In the genomic region with DNA sequence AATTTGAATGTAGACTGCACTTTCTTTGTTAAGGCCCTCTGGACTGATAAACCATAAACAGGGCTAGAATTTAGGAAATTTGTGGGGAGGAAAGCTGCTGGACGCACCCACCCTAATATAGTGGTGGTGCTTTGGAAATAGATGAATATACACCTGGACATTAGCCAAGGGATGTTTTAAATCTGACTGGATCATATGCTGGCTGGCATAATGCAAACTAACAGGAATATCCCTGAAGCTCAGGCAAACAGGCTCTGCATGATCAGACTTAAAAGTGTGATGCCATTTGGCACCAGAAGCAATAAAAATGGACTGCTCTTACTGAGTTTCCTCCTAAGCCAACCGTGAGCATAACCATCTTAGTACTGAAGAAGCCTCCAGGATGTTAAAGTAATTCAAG, we compare ENCODE assay signal across 17 cellular contexts.
DNase-seq lines count a peak whose midpoint lies in the region; ATAC-seq and TF ChIP-seq lines count a peak whose summit lies in the region.
"Had no signal": no experiment of that assay in that cellular context is flagged by ENCODE, and none has a peak within 500 bp of the region (broad histone marks: within the 10 kb centered on the region; RNA-seq: fewer than 3 reads in every experiment).

No MANE protein-coding gene starts in this region.

- dilution Hi-C loops in mammary epithelial cell (cut with HindIII; ENCODE audit: low sequenced_read_pairs): no loop called here

- no peak overlapping the region for H3K4me2 ChIP-seq in mammary epithelial cell (ENCODE audit: insufficient read depth, low read depth, low read length)
- no peak overlapping the region for H3K4me2 ChIP-seq in OCI-LY7 (ENCODE audit: low read length)
- H3K4me2 ChIP-seq: GM23338 had no signal

- 76% methylated on average over 2 of the region's 2 CpGs for WGBS in mammary epithelial cell (ENCODE audit: low coverage, missing lambda C conversion rate)

- POLR2A ChIA-PET in OCI-LY7 (lab: Charles Lee): interaction anchor here (1.0 kb wide), 1 partner anchor 12 kb away, joined by 3 read pairs; no protein-coding TSS in a partner anchor

- H4K20me1 ChIP-seq in mammary epithelial cell (ENCODE audit: insufficient read depth, low read length): no peaks in the 10 kb centered on the region
- no peaks in the 10 kb centered on the region for H4K20me1 ChIP-seq in OCI-LY7 (ENCODE audit: insufficient read depth, low read length)

- in situ Hi-C loops in mammary epithelial cell (cut with MboI; ENCODE audit: low sequenced_read_pairs in 2 of 2): no loop called here

- H3K9ac ChIP-seq in mammary epithelial cell (ENCODE audit: insufficient read depth, low read length): no peak overlapping the region

- H3K27ac ChIP-seq in ACC112 (ENCODE audit: low read depth, low read length) (peak overlapping the region; percentile 91), mammary epithelial cell (ENCODE audit: insufficient read depth, low read depth, low read length) (no peak overlapping the region), OCI-LY7 (ENCODE audit: low read depth, low read length, poor library complexity, severe bottlenecking) (no peak overlapping the region)

- H3K9me3 ChIP-seq in mammary epithelial cell (replicated peaks; ENCODE audit: insufficient read depth, low read length) (no peaks in the 10 kb centered on the region), OCI-LY7 (ENCODE audit: low read length) (no peaks in the 10 kb centered on the region)

- ATAC-seq in GM21619 (IDR thresholded peaks at IDR 0.05; ENCODE audit: unreplicated experiment): no peak
- ATAC-seq: GM23338 had no signal

- H3K79me2 ChIP-seq in ACC112 (ENCODE audit: control insufficient read depth, insufficient read depth, low read length, unreplicated experiment) (no peaks in the 10 kb centered on the region), mammary epithelial cell (ENCODE audit: insufficient read depth, low read length) (no peaks in the 10 kb centered on the region), OCI-LY7 (ENCODE audit: insufficient read depth, low read depth, low read length) (no peaks in the 10 kb centered on the region)

- CTCF ChIA-PET in mammary epithelial cell (lab: Charles Lee; ENCODE audit: low non-redundant PET) (no interaction called here), OCI-LY7 (lab: Charles Lee; ENCODE audit: unreplicated experiment) (no interaction called here)

- H2AFZ ChIP-seq in ACC112 (ENCODE audit: low read length, unreplicated experiment): peak overlapping the region; percentile 10
- no peak overlapping the region for H2AFZ ChIP-seq in mammary epithelial cell (ENCODE audit: low read depth, low read length)
- no peak overlapping the region for H2AFZ ChIP-seq in OCI-LY7 (ENCODE audit: low read length)

- TF ChIP-seq CTCF in mammary epithelial cell (conservative IDR thresholded peaks at IDR 0.05 in 1 of 2, IDR thresholded peaks at IDR 0.05 in 1 of 2; ENCODE audit: extremely low read depth in 1 of 2, insufficient read depth in 1 of 2, low read depth in 1 of 2, low read length in 2 of 2) (no peak), OCI-LY7 (conservative IDR thresholded peaks at IDR 0.05; ENCODE audit: low read length) (no peak)

- H3K4me3 ChIP-seq in ACC112 (ENCODE audit: low read depth, low read length): peak overlapping the region; percentile 1; the same call in 1 of the 2 replicates
- H3K4me3 ChIP-seq in mammary epithelial cell (replicated peaks in 1 of 3; ENCODE audit: insufficient read depth in 1 of 3, low read depth in 2 of 3, low read length in 3 of 3): no peak overlapping the region
- no peak overlapping the region for H3K4me3 ChIP-seq in OCI-LY7 (ENCODE audit: low read depth, low read length, poor library complexity, severe bottlenecking)
- H3K4me3 ChIP-seq: GM23338 had no signal

- intact Hi-C loops in mammary epithelial cell (cut with micrococcal nuclease) (no loop called here), OCI-LY7 (cut with micrococcal nuclease; ENCODE audit: unreplicated experiment) (no loop called here)

- DNase-seq in NCI-H69 (lab: John Stamatoyannopoulos, UW): peak; percentile 9
- DNase-seq in mammary epithelial cell: peak; percentile 16
- peak; percentile 22 for DNase-seq in kidney tubule cell (ENCODE audit: low spot score)
- DNase-seq in OCI-LY7 (ENCODE audit: low spot score): no peak
- no peak for DNase-seq in NCI-H1092 treated with DMSO at 0.1 percent for 48 hours (lab: John Stamatoyannopoulos, UW)
- no peak for DNase-seq in occipital lobe (lab: John Stamatoyannopoulos, UW)
- DNase-seq: CD4-positive, alpha-beta T cell; DMS79; GDM1; Karpas-422; NCI-H1930; NCI-H2171 treated with DMSO at 0.1 percent for 48 hours; NCI-H524; NK-92 treated with Interleukin-12 subunit alpha and Interleukin-12 subunit beta, amount 100 ng/mL, for 24 hours had no signal

- peaks cover 43% of the 10 kb centered on the region for H3K4me1 ChIP-seq in ACC112 (ENCODE audit: control insufficient read depth, insufficient read depth, low read length, unreplicated experiment)
- H3K4me1 ChIP-seq in mammary epithelial cell (ENCODE audit: insufficient read depth, low read length): peaks cover 5% of the 10 kb centered on the region
- no peaks in the 10 kb centered on the region for H3K4me1 ChIP-seq in OCI-LY7 (ENCODE audit: insufficient read depth, low read length, poor library complexity, severe bottlenecking)

- H3K27me3 ChIP-seq in ACC112 (ENCODE audit: insufficient read depth, low read length) (no peaks in the 10 kb centered on the region), mammary epithelial cell (ENCODE audit: insufficient read depth, low read length) (no peaks in the 10 kb centered on the region)

- BruUV-seq in mammary epithelial cell (replicated peaks; lab: Mats Ljungman, UMichigan) (no TSS peak), OCI-LY7 (replicated peaks; lab: Mats Ljungman, UMichigan) (no TSS peak)

- H3K36me3 ChIP-seq in ACC112 (ENCODE audit: insufficient read depth, low read length): no peaks in the 10 kb centered on the region
- no peaks in the 10 kb centered on the region for H3K36me3 ChIP-seq in mammary epithelial cell (ENCODE audit: insufficient read depth, low read length)
- H3K36me3 ChIP-seq in OCI-LY7 (ENCODE audit: insufficient read depth, low read length): no peaks in the 10 kb centered on the region

- no peaks in the 10 kb centered on the region for H3K9me2 ChIP-seq in OCI-LY7 (ENCODE audit: insufficient read depth, low read length)

Comparison
In these comparisons a context has a peak if more than half of its experiments do, and no peak if none do; other contexts are left out.
1. DNase-seq: peak in NCI-H69 (single experiment), mammary epithelial cell (single experiment) and kidney tubule cell (single experiment); none in OCI-LY7 (single experiment), NCI-H1092 treated with DMSO at 0.1 percent for 48 hours (single experiment) and occipital lobe (single experiment).